10 cellular contexts compared by ENCODE assay signal in the genomic region with DNA sequence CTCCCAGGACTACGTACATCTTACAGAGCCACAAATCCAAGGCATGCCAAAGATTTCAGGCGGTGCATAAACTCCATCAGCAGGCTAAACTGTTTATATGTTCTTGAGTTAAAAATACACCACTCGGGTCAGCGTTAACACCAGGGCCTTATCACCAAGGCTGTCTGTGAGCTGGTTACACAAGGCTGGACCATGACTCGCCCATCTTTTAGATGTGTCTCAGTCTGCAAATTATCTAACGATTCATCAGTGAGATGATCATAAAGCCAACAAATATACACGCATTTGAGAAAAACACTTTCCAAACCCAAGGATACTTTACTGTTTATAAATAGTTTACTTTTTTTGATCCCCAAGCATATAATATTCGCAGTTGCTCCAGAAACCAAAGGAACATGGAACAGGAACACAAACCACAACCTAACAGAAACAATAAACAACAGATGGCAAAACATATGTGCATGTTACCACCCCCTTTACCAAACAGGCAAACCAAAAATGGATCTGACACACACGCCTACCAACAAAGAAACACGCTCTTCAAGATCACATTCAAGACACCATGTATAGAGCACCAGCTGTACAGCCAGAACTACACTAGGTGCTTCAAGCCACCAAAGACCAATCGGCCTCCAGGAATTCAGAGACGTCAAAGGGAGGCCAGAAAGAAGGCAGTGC. TPM values are rescaled to one million over a fixed set of nuclear protein-coding genes. Genes with fewer than 3 reads are reported as not detected.
DNase-seq lines count a peak whose midpoint lies in the region; ATAC-seq lines count a peak whose summit lies in the region.
"Had no signal": no experiment of that assay in that cellular context is flagged by ENCODE, and none has a peak within 500 bp of the region (broad histone marks: within the 10 kb centered on the region; RNA-seq: fewer than 3 reads in every experiment).

No MANE protein-coding gene starts in this region.

- H3K9me3 ChIP-seq in adipocyte (ENCODE audit: control insufficient read depth, low read length) (no peaks in the 10 kb centered on the region), stomach smooth muscle (ENCODE audit: control insufficient read depth in 2 of 2, low read length in 2 of 2) (no peaks in the 10 kb centered on the region)

- intact Hi-C loops in left cardiac atrium (cut with DNase I): no loop called here

- peak overlapping the region; percentile 88 for H3K27ac ChIP-seq in stomach smooth muscle (ENCODE audit: low read length)

- DNase-seq in H4 (ENCODE audit: low spot score) (peak; percentile 69), adipocyte (ENCODE audit: low read depth) (peak; percentile 47), left cardiac atrium (no peak), midbrain (lab: John Stamatoyannopoulos, UW) (no peak), NCI-H1436 (lab: John Stamatoyannopoulos, UW) (no peak)
- no peak for DNase-seq in stimulated activated naive CD4-positive, alpha-beta T cell treated with Interleukin-2 at 50 U/mL for 16 hours (lab: John Stamatoyannopoulos, UW)
- DNase-seq: activated CD4-positive, alpha-beta T cell treated with anti-CD3 and anti-CD28 coated beads, Interleukin-2, amount 10 ng/mL, durations not matched to agents 7 days and 5 days; naive B cell had no signal

- no peaks in the 10 kb centered on the region for H3K27me3 ChIP-seq in adipocyte (replicated peaks; ENCODE audit: control insufficient read depth, insufficient read depth, low read length)
- H3K27me3 ChIP-seq in stomach smooth muscle (ENCODE audit: control insufficient read depth in 1 of 2, insufficient read depth in 2 of 2, low read length in 2 of 2): no peaks in the 10 kb centered on the region

- no peak overlapping the region for H3K9ac ChIP-seq in adipocyte (ENCODE audit: low read length)
- H3K9ac ChIP-seq in stomach smooth muscle (ENCODE audit: low read length in 2 of 2): peak overlapping the region in 1 of 2 donors; percentile 58

- ATAC-seq in left cardiac atrium: peak; percentile 46 to 53
- no peak for ATAC-seq in HG03354 (IDR thresholded peaks at IDR 0.05; ENCODE audit: poor library complexity, severe bottlenecking, unreplicated experiment)

- H3K4me3 ChIP-seq in adipocyte (ENCODE audit: low read length) (no peak overlapping the region), stomach smooth muscle (ENCODE audit: low read length in 2 of 2) (peak overlapping the region; percentile 29 to 49)

- no peaks in the 10 kb centered on the region for H3K36me3 ChIP-seq in adipocyte (ENCODE audit: control insufficient read depth, insufficient read depth, low read length, severe bottlenecking)
- no peaks in the 10 kb centered on the region for H3K36me3 ChIP-seq in stomach smooth muscle (ENCODE audit: control insufficient read depth in 2 of 2, insufficient read depth in 2 of 2, low read length in 2 of 2)

- H3K4me1 ChIP-seq in adipocyte (ENCODE audit: control insufficient read depth, insufficient read depth, low read length) (peaks cover 42% of the 10 kb centered on the region), stomach smooth muscle (ENCODE audit: control insufficient read depth, insufficient read depth, low read length) (peaks cover 72% of the 10 kb centered on the region)

RNA-seq across cellular contexts. Expression of gene LRIG1, which starts 15.4 kb away (rescaled TPM):
- 3.2 and 5.0 TPM in 2 replicates for total RNA-seq in H4 (2014; rRNA removed; shearing (Covaris generic))
- total RNA-seq in left cardiac atrium: 100 to 1,000 TPM in 1 of 2 donors, 10 to 100 TPM in 1; 88.8 to 115 TPM

Comparison
In these comparisons a context has a peak if more than half of its experiments do, and no peak if none do; other contexts are left out.
1. DNase-seq: peak in H4 (single experiment) and adipocyte (single experiment); none in left cardiac atrium (single experiment), stimulated activated naive CD4-positive, alpha-beta T cell treated with Interleukin-2 at 50 U/mL for 16 hours (single experiment), midbrain (single experiment) and NCI-H1436 (single experiment).
2. RNA of gene LRIG1, which starts 15.4 kb away (total RNA-seq): 88.8 to 115 TPM in left cardiac atrium; 3.2 to 5.0 TPM in H4; every median in the first group is over 10 times any median in the second.